Comparison of ENCODE assay signal across 8 cellular contexts in genomic region chr2:73163522-73164367, GRCh38. TPM values are rescaled to one million over a fixed set of nuclear protein-coding genes. Genes with fewer than 3 reads are reported as not detected.
DNase-seq lines count a peak whose midpoint lies in the region; ATAC-seq, FAIRE-seq and TF ChIP-seq lines count a peak whose summit lies in the region.

No MANE protein-coding gene starts in this region.

- WGBS in small intestine, 3 donors, result 47 to 59% (median 51%) methylated on average over 10 of the region's 10 CpGs

- DNase-seq in Daoy (ENCODE audit: low read depth) (peak; percentile 74), MG63 (peak; percentile 49), T-helper 17 cell (peak; percentile 40 to 58 (median 44)), astrocyte of the cerebellum (ENCODE audit: low read depth) (peak; percentile 65), hypothalamus (lab: John Stamatoyannopoulos, UW) (peak in 42 of 51 donors; percentile 5 to 73 (median 37)), small intestine (peak; percentile 51)

- no peak for FAIRE-seq in small intestine (lab: Jason Lieb, UNC)

- peak; percentile 91 for TF ChIP-seq CTCF in astrocyte of the cerebellum (IDR thresholded peaks at IDR 0.05; ENCODE audit: low read depth, low read length, missing control alignments)

- no peaks in the 10 kb centered on the region for H3K4me1 Mint-ChIP-seq in T-helper 17 cell

- H3K9me3 ChIP-seq in MG63 (no peaks in the 10 kb centered on the region), T-helper 17 cell (ENCODE audit: control insufficient read depth, low read length, poor library complexity, severe bottlenecking) (no peaks in the 10 kb centered on the region), small intestine (ENCODE audit: control insufficient read depth, low read depth) (no peaks in the 10 kb centered on the region)

- ATAC-seq in GM21717 (IDR thresholded peaks at IDR 0.05; ENCODE audit: unreplicated experiment), result peak; percentile 72
- ATAC-seq in T-helper 17 cell, result peak; percentile 92
- no peak for ATAC-seq in HG02571 (IDR thresholded peaks at IDR 0.05; ENCODE audit: unreplicated experiment)

- in situ Hi-C loops in astrocyte of the cerebellum (cut with HindIII; ENCODE audit: low sequenced_read_pairs), result no loop called here

- H3K27me3 Mint-ChIP-seq in T-helper 17 cell, result peaks cover 22% of the 10 kb centered on the region

- H3K27ac Mint-ChIP-seq in T-helper 17 cell, result no peak overlapping the region

- no peaks in the 10 kb centered on the region for H3K27me3 ChIP-seq in MG63
- H3K27me3 ChIP-seq in small intestine (ENCODE audit: control insufficient read depth in 2 of 2, insufficient read depth in 2 of 2, low read length in 2 of 2), result no peaks in the 10 kb centered on the region

- H3K4me1 ChIP-seq in small intestine (ENCODE audit: control insufficient read depth in 2 of 2, insufficient read depth in 1 of 2, low read depth in 1 of 2, low read length in 1 of 2), result no peaks in the 10 kb centered on the region

- H3K4me3 Mint-ChIP-seq in T-helper 17 cell, result no peak overlapping the region

- no peak overlapping the region for H3K27ac ChIP-seq in small intestine (ENCODE audit: low read depth in 1 of 2, low read length in 1 of 2)

- no peak overlapping the region for H3K4me3 ChIP-seq in MG63
- no peak overlapping the region for H3K4me3 ChIP-seq in astrocyte of the cerebellum (ENCODE audit: low read depth, low read length)
- no peak overlapping the region for H3K4me3 ChIP-seq in small intestine (ENCODE audit: low read depth in 1 of 2, low read length in 2 of 2)

- no peaks in the 10 kb centered on the region for H3K36me3 Mint-ChIP-seq in T-helper 17 cell (ENCODE audit: low read depth)

- H3K36me3 ChIP-seq in MG63, result no peaks in the 10 kb centered on the region
- no peaks in the 10 kb centered on the region for H3K36me3 ChIP-seq in small intestine (ENCODE audit: control insufficient read depth in 2 of 2, insufficient read depth in 2 of 2, low read length in 2 of 2)

RNA-seq across cellular contexts. Expression of gene NOTO, which starts 38.6 kb away (rescaled TPM):
- not detected in 2 replicates for total RNA-seq in Daoy (2014; rRNA removed; shearing (Covaris generic))
- total RNA-seq in MG63 (2014; rRNA removed; shearing (Covaris generic); ENCODE audit: low replicate concordance), result 0.16 TPM in 1 of 2 replicates, not detected in the other
- total RNA-seq in T-helper 17 cell, result not detected
- polyA plus RNA-seq in small intestine, result not detected

RNA-seq across cellular contexts. Expression of gene SMYD5, which starts 50.3 kb away (rescaled TPM):
- total RNA-seq in Daoy (2014; rRNA removed; shearing (Covaris generic)), result 31.5 and 31.9 TPM in 2 replicates
- total RNA-seq in MG63 (2014; rRNA removed; shearing (Covaris generic); ENCODE audit: low replicate concordance), result 26.2 and 57.3 TPM in 2 replicates
- total RNA-seq in T-helper 17 cell, result 10 to 100 TPM; 31.9 to 37.0 TPM
- polyA plus RNA-seq in small intestine, result 10 to 100 TPM in 1 of 3 donors, 1 to 10 TPM in 2; 3.1 to 17.0 (median 4.3) TPM

RNA-seq across cellular contexts. Expression of gene RAB11FIP5, which starts 51.0 kb away (rescaled TPM):
- 18.0 and 20.6 TPM in 2 replicates for total RNA-seq in Daoy (2014; rRNA removed; shearing (Covaris generic))
- total RNA-seq in MG63 (2014; rRNA removed; shearing (Covaris generic); ENCODE audit: low replicate concordance), result 25.8 and 43.8 TPM in 2 replicates
- 10 to 100 TPM; 13.1 to 19.4 TPM for total RNA-seq in T-helper 17 cell
- 10 to 100 TPM in 1 of 3 donors, 1 to 10 TPM in 2; 5.1 to 11.5 (median 5.1) TPM for polyA plus RNA-seq in small intestine
